Comparison of ENCODE assay signal across 12 cellular contexts in genomic region chr1:30058966-30059365, GRCh38.
DNase-seq lines count a peak whose midpoint lies in the region; ATAC-seq and TF ChIP-seq lines count a peak whose summit lies in the region.
"Had no signal": no experiment of that assay in that cellular context is flagged by ENCODE, and none has a peak within 500 bp of the region (broad histone marks: within the 10 kb centered on the region; RNA-seq: fewer than 3 reads in every experiment).

No MANE protein-coding gene starts in this region.

- TF ChIP-seq CTCF in mammary epithelial cell (conservative IDR thresholded peaks at IDR 0.05 in 1 of 2, IDR thresholded peaks at IDR 0.05 in 1 of 2; ENCODE audit: extremely low read depth in 1 of 2, insufficient read depth in 1 of 2, low read depth in 1 of 2, low read length in 2 of 2), result no peak
- no peak for TF ChIP-seq CTCF in body of pancreas (IDR thresholded peaks at IDR 0.05)

- H3K4me2 ChIP-seq in mammary epithelial cell (ENCODE audit: insufficient read depth, low read depth, low read length), result no peak overlapping the region

- H3K79me2 ChIP-seq in mammary epithelial cell (ENCODE audit: insufficient read depth, low read length), result no peaks in the 10 kb centered on the region

- H3K27ac ChIP-seq in mammary epithelial cell (ENCODE audit: insufficient read depth, low read depth, low read length), result no peak overlapping the region
- H3K27ac ChIP-seq in body of pancreas, result no peak overlapping the region
- H3K27ac ChIP-seq in caudate nucleus (ENCODE audit: low read depth, low read length), result no peak overlapping the region
- H3K27ac ChIP-seq: neutrophil had no signal

- TF ChIP-seq POLR2A in body of pancreas (IDR thresholded peaks at IDR 0.05), result no peak

- no peak overlapping the region for H3K9ac ChIP-seq in mammary epithelial cell (ENCODE audit: insufficient read depth, low read length)

- 23% methylated on average over 4 of the region's 4 CpGs for WGBS in mammary epithelial cell (ENCODE audit: low coverage, missing lambda C conversion rate)
- WGBS in body of pancreas, 2 donors, result 53 to 58% methylated on average over 4 of the region's 4 CpGs

- no peak overlapping the region for H2AFZ ChIP-seq in mammary epithelial cell (ENCODE audit: low read depth, low read length)

- H3K9me3 ChIP-seq in mammary epithelial cell (replicated peaks; ENCODE audit: insufficient read depth, low read length) (no peaks in the 10 kb centered on the region), body of pancreas (no peaks in the 10 kb centered on the region)
- H3K9me3 ChIP-seq: neutrophil had no signal

- peaks cover 12% of the 10 kb centered on the region for H3K4me1 ChIP-seq in mammary epithelial cell (ENCODE audit: insufficient read depth, low read length)
- no peaks in the 10 kb centered on the region for H3K4me1 ChIP-seq in body of pancreas

- intact Hi-C loops in mammary epithelial cell (cut with micrococcal nuclease), result no loop called here
- intact Hi-C loops in body of pancreas (cut with DNase I), result no loop called here

- in situ Hi-C loops in mammary epithelial cell (cut with MboI; ENCODE audit: low sequenced_read_pairs in 2 of 2), result no loop called here

- no TSS peak for BruUV-seq in mammary epithelial cell (replicated peaks; lab: Mats Ljungman, UMichigan)

- peak; percentile 84 for DNase-seq in COLO829 (ENCODE audit: low spot score)
- DNase-seq in LoVo (ENCODE audit: low spot score), result peak; percentile 49
- peak; percentile 89 for DNase-seq in mammary epithelial cell
- DNase-seq in kidney tubule cell (ENCODE audit: low spot score), result peak; percentile 92
- DNase-seq in NCI-H2029 (lab: John Stamatoyannopoulos, UW), result no peak
- no peak for DNase-seq in body of pancreas
- no peak for DNase-seq in NOMO-1 (lab: John Stamatoyannopoulos, UW; ENCODE audit: unreplicated experiment in 2 of 2)
- DNase-seq in caudate nucleus (lab: John Stamatoyannopoulos, UW), result no peak
- DNase-seq: effector memory CD8-positive, alpha-beta T cell; NCI-H2171; stimulated activated CD4-positive, alpha-beta T cell treated with anti-CD3 and anti-CD28 coated beads, Interleukin-2, amount 100 ng/mL, for 48 hours had no signal

- H3K4me3 ChIP-seq in mammary epithelial cell (replicated peaks in 1 of 3; ENCODE audit: insufficient read depth in 1 of 3, low read depth in 2 of 3, low read length in 3 of 3) (no peak overlapping the region), body of pancreas (no peak overlapping the region)

- H3K36me3 ChIP-seq in mammary epithelial cell (ENCODE audit: insufficient read depth, low read length) (no peaks in the 10 kb centered on the region), body of pancreas (replicated peaks in 1 of 2; ENCODE audit: insufficient read depth in 1 of 2, low read depth in 2 of 2) (no peaks in the 10 kb centered on the region)
- H3K36me3 ChIP-seq: neutrophil had no signal

- dilution Hi-C loops in mammary epithelial cell (cut with HindIII; ENCODE audit: low sequenced_read_pairs), result no loop called here

- H3K27me3 ChIP-seq in mammary epithelial cell (ENCODE audit: insufficient read depth, low read length) (peaks cover 3% of the 10 kb centered on the region), body of pancreas (no peaks in the 10 kb centered on the region)

- CTCF ChIA-PET in mammary epithelial cell (lab: Charles Lee; ENCODE audit: low non-redundant PET), result no interaction called here

- ATAC-seq in body of pancreas, result no peak
- ATAC-seq: effector memory CD8-positive, alpha-beta T cell had no signal

- no peaks in the 10 kb centered on the region for H4K20me1 ChIP-seq in mammary epithelial cell (ENCODE audit: insufficient read depth, low read length)

Comparison
In these comparisons a context has a peak if more than half of its experiments do, and no peak if none do; other contexts are left out.
1. DNase-seq: peak in COLO829 (single experiment), LoVo (single experiment), mammary epithelial cell (single experiment) and kidney tubule cell (single experiment); none in NCI-H2029 (single experiment), body of pancreas (0 of 4), NOMO-1 (0 of 2) and caudate nucleus (0 of 61).